Comparison of ENCODE assay signal across 19 cellular contexts in genomic region chr19:33390908-33391630, GRCh38. TPM values are rescaled to one million over a fixed set of nuclear protein-coding genes. Genes with fewer than 3 reads are reported as not detected.
A peak's percentile ranks its signal among the peaks of the same experiment; 100 is the strongest.
DNase-seq lines count a peak whose midpoint lies in the region; TF ChIP-seq lines count a peak whose summit lies in the region.
"Had no signal": no experiment of that assay in that cellular context is flagged by ENCODE, and none has a peak within 500 bp of the region (broad histone marks: within the 10 kb centered on the region; RNA-seq: fewer than 3 reads in every experiment).

No MANE protein-coding gene starts in this region.

- TF ChIP-seq POLR2A in sigmoid colon (IDR thresholded peaks at IDR 0.05): no peak

- intact Hi-C loops in sigmoid colon (cut with DNase I): loop anchor here (2.0 to 5.0 kb wide), 2 partner anchors 16 to 89 kb away; partner anchors contain the start of gene CEBPA

- in situ Hi-C loops in GM13977 (cut with MboI; ENCODE audit: low pct_unique_long_range_greater_than_20kb, low sequenced_read_pairs, unreplicated experiment) (no loop called here), KBM-7 (cut with MboI; ENCODE audit: low pct_unique_long_range_greater_than_20kb, low sequenced_read_pairs) (no loop called here)

- no peak overlapping the region for H3K4me3 Mint-ChIP-seq in immature natural killer cell
- H3K4me3 Mint-ChIP-seq: activated naive CD8-positive, alpha-beta T cell treated with anti-CD3 and anti-CD28 coated beads, Interleukin-2, amount 10 ng/mL, durations not matched to agents 7 days and 5 days; CD8-positive, alpha-beta memory T cell; H9; naive thymus-derived CD4-positive, alpha-beta T cell had no signal

- TF ChIP-seq CTCF in GM13977 (IDR thresholded peaks at IDR 0.05; ENCODE audit: extremely low read depth, insufficient read depth, missing control alignments) (no peak), liver (IDR thresholded peaks at IDR 0.05; ENCODE audit: low read depth, low read length, missing input control) (no peak), sigmoid colon (IDR thresholded peaks at IDR 0.05) (no peak)

- H3K9me3 Mint-ChIP-seq in immature natural killer cell: no peaks in the 10 kb centered on the region
- H3K9me3 Mint-ChIP-seq: activated naive CD8-positive, alpha-beta T cell treated with anti-CD3 and anti-CD28 coated beads, Interleukin-2, amount 10 ng/mL, durations not matched to agents 7 days and 5 days; brain; CD8-positive, alpha-beta memory T cell; H9 had no signal

- no peaks in the 10 kb centered on the region for H3K4me1 Mint-ChIP-seq in immature natural killer cell
- H3K4me1 Mint-ChIP-seq: activated naive CD8-positive, alpha-beta T cell treated with anti-CD3 and anti-CD28 coated beads, Interleukin-2, amount 10 ng/mL, durations not matched to agents 7 days and 5 days had no signal

- peak; percentile 32 for DNase-seq in GM13977 (ENCODE audit: low spot score)
- DNase-seq in adipocyte (ENCODE audit: low read depth): no peak
- DNase-seq in sigmoid colon: peak; percentile 63
- no peak for DNase-seq in immature natural killer cell
- DNase-seq in T-helper 9 cell: no peak
- no peak for DNase-seq in foreskin melanocyte
- DNase-seq in KBM-7: no peak
- DNase-seq: activated CD4-positive, alpha-beta T cell treated with anti-CD3 and anti-CD28 coated beads for 1 hour; H9; NCI-H2107; NCI-H510A treated with DMSO at 0.1 percent for 48 hours had no signal

- H3K27me3 Mint-ChIP-seq in immature natural killer cell (ENCODE audit: low read depth in 3 of 3): peaks cover 0 to 3% (median 2%) of the 10 kb centered on the region in 3 donors
- H3K27me3 Mint-ChIP-seq: activated naive CD8-positive, alpha-beta T cell treated with anti-CD3 and anti-CD28 coated beads, Interleukin-2, amount 10 ng/mL, durations not matched to agents 7 days and 5 days; brain; CD8-positive, alpha-beta memory T cell; naive thymus-derived CD4-positive, alpha-beta T cell had no signal

- H3K36me3 ChIP-seq in adipocyte (ENCODE audit: control insufficient read depth, insufficient read depth, low read length, severe bottlenecking) (peaks cover 13% of the 10 kb centered on the region), liver (ENCODE audit: control insufficient read depth in 4 of 4, insufficient read depth in 3 of 4, low read depth in 1 of 4, low read length in 3 of 4) (peaks cover 0 to 2% (median 0%) of the 10 kb centered on the region in 4 donors), sigmoid colon (peaks cover 0 to 19% (median 2%) of the 10 kb centered on the region in 4 donors)
- H3K36me3 ChIP-seq: colonic mucosa, pancreas had no signal

- H3K27me3 ChIP-seq in adipocyte (replicated peaks; ENCODE audit: control insufficient read depth, insufficient read depth, low read length): no peaks in the 10 kb centered on the region
- no peaks in the 10 kb centered on the region for H3K27me3 ChIP-seq in liver (ENCODE audit: control insufficient read depth in 4 of 4, insufficient read depth in 4 of 4, low read length in 3 of 4)
- no peaks in the 10 kb centered on the region for H3K27me3 ChIP-seq in sigmoid colon
- H3K27me3 ChIP-seq: colonic mucosa, pancreas, upper lobe of right lung had no signal

- H3K4me3 ChIP-seq in adipocyte (ENCODE audit: low read length) (peak overlapping the region; percentile 65), liver (ENCODE audit: low read depth in 1 of 3, low read length in 3 of 3) (no peak overlapping the region), sigmoid colon (no peak overlapping the region)
- H3K4me3 ChIP-seq: colonic mucosa, pancreas, upper lobe of right lung had no signal

- WGBS in liver: 87% methylated on average over 24 of the region's 24 CpGs
- WGBS in sigmoid colon, 2 donors: 89 to 90% methylated on average over 24 of the region's 24 CpGs

- peaks cover 0 to 6% (median 0%) of the 10 kb centered on the region in 3 donors for H3K36me3 Mint-ChIP-seq in immature natural killer cell
- H3K36me3 Mint-ChIP-seq: activated naive CD8-positive, alpha-beta T cell treated with anti-CD3 and anti-CD28 coated beads, Interleukin-2, amount 10 ng/mL, durations not matched to agents 7 days and 5 days had no signal

- H3K4me1 ChIP-seq in adipocyte (ENCODE audit: control insufficient read depth, insufficient read depth, low read length) (peaks cover 77% of the 10 kb centered on the region), liver (ENCODE audit: control insufficient read depth in 4 of 4, insufficient read depth in 4 of 4, low read length in 3 of 4) (peaks cover 57 to 98% (median 85%) of the 10 kb centered on the region in 4 donors), sigmoid colon (peaks cover 5 to 83% (median 78%) of the 10 kb centered on the region in 4 donors)

- H3K27ac ChIP-seq in liver (ENCODE audit: low read depth in 1 of 2, low read length in 2 of 2) (peak overlapping the region; percentile 90 to 91), sigmoid colon (peak overlapping the region; percentile 51 to 86 (median 75))
- H3K27ac ChIP-seq: colonic mucosa had no signal

- no peak for TF ChIP-seq RAD21 in liver (IDR thresholded peaks at IDR 0.05)

- TF ChIP-seq EP300 in sigmoid colon (IDR thresholded peaks at IDR 0.05): no peak

- no peaks in the 10 kb centered on the region for H3K9me3 ChIP-seq in adipocyte (ENCODE audit: control insufficient read depth, low read length)
- H3K9me3 ChIP-seq in liver (ENCODE audit: control insufficient read depth in 4 of 4, low read length in 3 of 4): no peaks in the 10 kb centered on the region
- no peaks in the 10 kb centered on the region for H3K9me3 ChIP-seq in sigmoid colon
- H3K9me3 ChIP-seq: colonic mucosa, pancreas, upper lobe of right lung had no signal

- no peak overlapping the region for H3K27ac Mint-ChIP-seq in immature natural killer cell
- H3K27ac Mint-ChIP-seq: activated naive CD8-positive, alpha-beta T cell treated with anti-CD3 and anti-CD28 coated beads, Interleukin-2, amount 10 ng/mL, durations not matched to agents 7 days and 5 days; CD8-positive, alpha-beta memory T cell; H9; naive thymus-derived CD4-positive, alpha-beta T cell had no signal

- H3K9ac ChIP-seq in adipocyte (ENCODE audit: low read length): peak overlapping the region; percentile 81
- H3K9ac ChIP-seq in liver (ENCODE audit: low read depth in 1 of 2, low read length in 2 of 2): no peak overlapping the region

TF ChIP-seq in liver, 16 proteins besides CTCF, POLR2A, EP300 and RAD21:
- TF ChIP-seq MAX (IDR thresholded peaks at IDR 0.05): no peak
- TF ChIP-seq, protein P1, sequence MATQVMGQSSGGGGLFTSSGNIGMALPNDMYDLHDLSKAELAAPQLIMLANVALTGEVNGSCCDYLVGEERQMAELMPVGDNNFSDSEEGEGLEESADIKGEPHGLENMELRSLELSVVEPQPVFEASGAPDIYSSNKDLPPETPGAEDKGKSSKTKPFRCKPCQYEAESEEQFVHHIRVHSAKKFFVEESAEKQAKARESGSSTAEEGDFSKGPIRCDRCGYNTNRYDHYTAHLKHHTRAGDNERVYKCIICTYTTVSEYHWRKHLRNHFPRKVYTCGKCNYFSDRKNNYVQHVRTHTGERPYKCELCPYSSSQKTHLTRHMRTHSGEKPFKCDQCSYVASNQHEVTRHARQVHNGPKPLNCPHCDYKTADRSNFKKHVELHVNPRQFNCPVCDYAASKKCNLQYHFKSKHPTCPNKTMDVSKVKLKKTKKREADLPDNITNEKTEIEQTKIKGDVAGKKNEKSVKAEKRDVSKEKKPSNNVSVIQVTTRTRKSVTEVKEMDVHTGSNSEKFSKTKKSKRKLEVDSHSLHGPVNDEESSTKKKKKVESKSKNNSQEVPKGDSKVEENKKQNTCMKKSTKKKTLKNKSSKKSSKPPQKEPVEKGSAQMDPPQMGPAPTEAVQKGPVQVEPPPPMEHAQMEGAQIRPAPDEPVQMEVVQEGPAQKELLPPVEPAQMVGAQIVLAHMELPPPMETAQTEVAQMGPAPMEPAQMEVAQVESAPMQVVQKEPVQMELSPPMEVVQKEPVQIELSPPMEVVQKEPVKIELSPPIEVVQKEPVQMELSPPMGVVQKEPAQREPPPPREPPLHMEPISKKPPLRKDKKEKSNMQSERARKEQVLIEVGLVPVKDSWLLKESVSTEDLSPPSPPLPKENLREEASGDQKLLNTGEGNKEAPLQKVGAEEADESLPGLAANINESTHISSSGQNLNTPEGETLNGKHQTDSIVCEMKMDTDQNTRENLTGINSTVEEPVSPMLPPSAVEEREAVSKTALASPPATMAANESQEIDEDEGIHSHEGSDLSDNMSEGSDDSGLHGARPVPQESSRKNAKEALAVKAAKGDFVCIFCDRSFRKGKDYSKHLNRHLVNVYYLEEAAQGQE (IDR thresholded peaks at IDR 0.05): no peak
- no peak for TF ChIP-seq RXRA (IDR thresholded peaks at IDR 0.05)
- no peak for TF ChIP-seq HNF4A (conservative IDR thresholded peaks at IDR 0.05)
- TF ChIP-seq GABPA (IDR thresholded peaks at IDR 0.05 in 1 of 2, conservative IDR thresholded peaks at IDR 0.05 in 1 of 2): no peak
- no peak for TF ChIP-seq TAF1 (conservative IDR thresholded peaks at IDR 0.05)
- no peak for TF ChIP-seq EGR1 (IDR thresholded peaks at IDR 0.05; ENCODE audit: low read depth in 2 of 2)
TF ChIP-seq in liver: peak in this region for 0.

RNA-seq across cellular contexts. Expression of gene CEBPG, which starts 17.6 kb away (rescaled TPM):
- total RNA-seq in liver (10 to 100 TPM; 18.0 to 36.1 TPM), sigmoid colon (10 to 100 TPM; 18.6 to 27.8 (median 23.0) TPM)
- polyA plus RNA-seq in liver (10 to 100 TPM; 16.9 to 30.3 TPM), sigmoid colon (10 to 100 TPM; 44.2 to 84.6 (median 64.9) TPM), immature natural killer cell (10 to 100 TPM in 2 of 3 donors, 1 to 10 TPM in 1; 7.4 to 14.8 (median 12.3) TPM)

Comparison
In these comparisons a context has a peak if more than half of its experiments do, and no peak if none do; other contexts are left out.
1. DNase-seq: peak in GM13977 (single experiment) and sigmoid colon (single experiment); none in adipocyte (single experiment), immature natural killer cell (0 of 3), T-helper 9 cell (single experiment), foreskin melanocyte (single experiment) and KBM-7 (single experiment).